ENCODE assay signal across 8 cellular contexts in the genomic region with DNA sequence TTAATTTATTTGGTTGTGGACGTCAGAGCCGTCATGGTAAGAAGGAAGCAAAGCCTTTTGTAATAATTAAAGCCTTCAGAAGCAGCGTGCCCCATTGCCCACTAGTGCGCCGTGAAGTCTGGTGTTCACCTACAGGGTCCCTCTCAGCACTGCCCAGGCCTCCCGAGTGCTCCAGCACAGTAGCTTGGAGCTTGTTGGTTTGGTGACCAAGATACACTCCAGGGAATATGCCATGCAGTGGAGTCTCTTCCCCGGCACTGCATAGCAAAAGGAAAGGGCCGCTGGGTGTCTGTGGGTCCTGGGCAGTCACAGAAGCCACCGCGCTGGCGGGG. TPM values are rescaled to one million over a fixed set of nuclear protein-coding genes. Genes with fewer than 3 reads are reported as not detected.
DNase-seq lines count a peak whose midpoint lies in the region; ATAC-seq and TF ChIP-seq lines count a peak whose summit lies in the region.

No MANE protein-coding gene starts in this region.

- H2AK5ac ChIP-seq in H9 (ENCODE audit: insufficient read length, low read length) = no peak overlapping the region

- H3K27me3 Mint-ChIP-seq in H9 (ENCODE audit: low read depth) = peaks cover 49% of the 10 kb centered on the region

- H4K20me1 ChIP-seq in H9 (ENCODE audit: control insufficient read depth, insufficient read depth, insufficient read length) (no peaks in the 10 kb centered on the region), SK-N-SH (ENCODE audit: insufficient read depth) (no peaks in the 10 kb centered on the region)

- H3K4ac ChIP-seq in H9 (ENCODE audit: low read depth, low read length) = no peak overlapping the region

- H3K9ac ChIP-seq in ES-I3 (ENCODE audit: low read depth, low read length) (peak overlapping the region; percentile 62), H9 (ENCODE audit: extremely low read depth, insufficient read length, low read length) (no peak overlapping the region), SK-N-SH (no peak overlapping the region)

- H3K36me3 Mint-ChIP-seq in H9 (ENCODE audit: insufficient read depth in 1 of 3, low read depth in 3 of 3) = no peaks in the 10 kb centered on the region; a peak in 1 of 7 replicates

- H3K27me3 ChIP-seq in H9 (ENCODE audit: insufficient read depth, low read length) (no peaks in the 10 kb centered on the region; the same call in 1 of the 2 replicates), layer of hippocampus (ENCODE audit: control insufficient read depth, insufficient read depth, low read length) (peaks cover 11% of the 10 kb centered on the region), aorta (ENCODE audit: control insufficient read depth in 1 of 2, insufficient read depth in 2 of 2, low read length in 1 of 2) (peaks cover 0 to 2% of the 10 kb centered on the region in 2 donors), SK-N-SH (ENCODE audit: insufficient read depth) (no peaks in the 10 kb centered on the region)

- no peaks in the 10 kb centered on the region for H3K9me3 Mint-ChIP-seq in H9

- no peak overlapping the region for H2BK5ac ChIP-seq in H9 (ENCODE audit: insufficient read length, low read length)

- no peak for TF ChIP-seq EP300 in SK-N-SH (IDR thresholded peaks at IDR 0.05; ENCODE audit: borderline replicate concordance in 1 of 2, low read depth in 1 of 2, low read length in 1 of 2)

- H3K4me3 ChIP-seq in aorta (ENCODE audit: low read length in 2 of 2) (no peak overlapping the region), SK-N-SH (ENCODE audit: low read depth in 2 of 2, low read length in 1 of 2) (peak overlapping the region in 1 of 2 experiments; percentile 46; a peak in 1 of 4 replicates)

- H2AFZ ChIP-seq in H9 (ENCODE audit: low read length) = no peak overlapping the region
- H2AFZ ChIP-seq in SK-N-SH (ENCODE audit: low read depth) = no peak overlapping the region

- no peaks in the 10 kb centered on the region for H3K79me2 ChIP-seq in H9 (ENCODE audit: insufficient read depth, low read length)
- H3K79me2 ChIP-seq in SK-N-SH (ENCODE audit: insufficient read depth) = no peaks in the 10 kb centered on the region

- no peaks in the 10 kb centered on the region for H3K9me2 ChIP-seq in SK-N-SH

- no peak overlapping the region for H3K56ac ChIP-seq in H9 (ENCODE audit: insufficient read length, low read depth, low read length)

- H3K27ac ChIP-seq in H9 (ENCODE audit: insufficient read length, low read depth, low read length) (no peak overlapping the region), layer of hippocampus (ENCODE audit: low read depth, low read length) (peak overlapping the region; percentile 57), aorta (ENCODE audit: low read depth in 1 of 2, low read length in 2 of 2) (no peak overlapping the region), SK-N-SH (ENCODE audit: low read depth in 2 of 2, low read length in 1 of 2) (no peak overlapping the region)

- peaks cover 7% of the 10 kb centered on the region for H3K23me2 ChIP-seq in H9 (ENCODE audit: insufficient read length, low read depth, low read length, poor library complexity, severe bottlenecking)

- peak overlapping the region; percentile 72 to 83 for H3K4me3 Mint-ChIP-seq in H9

- H2BK120ac ChIP-seq in H9 (ENCODE audit: low read depth, low read length, poor library complexity, severe bottlenecking) = no peak overlapping the region

- intact Hi-C loops in aorta (cut with DNase I) = no loop called here

- no peak for ATAC-seq in HG02885 (IDR thresholded peaks at IDR 0.05; ENCODE audit: poor library complexity, unreplicated experiment)
- ATAC-seq in aorta (ENCODE audit: low FRiP score) = no peak

- TF ChIP-seq CTCF in H9 (conservative IDR thresholded peaks at IDR 0.05) (no peak), SK-N-SH (IDR thresholded peaks at IDR 0.05) (no peak)

- H4K91ac ChIP-seq in H9 (ENCODE audit: insufficient read length, low read depth, low read length) = no peak overlapping the region

- H3K23ac ChIP-seq in H9 (ENCODE audit: insufficient read length, low read depth, low read length) = no peak overlapping the region

- H3K4me1 ChIP-seq in ES-I3 (ENCODE audit: insufficient read depth, low read length) = no peaks in the 10 kb centered on the region
- H3K4me1 ChIP-seq in H9 (ENCODE audit: insufficient read depth, low read length) = no peaks in the 10 kb centered on the region
- H3K4me1 ChIP-seq in aorta (ENCODE audit: control insufficient read depth in 1 of 2, insufficient read depth in 2 of 2, low read length in 2 of 2) = no peaks in the 10 kb centered on the region
- H3K4me1 ChIP-seq in SK-N-SH (ENCODE audit: control insufficient read depth in 1 of 2, insufficient read depth in 2 of 2, low read depth in 1 of 2, low read length in 1 of 2) = peaks cover 0 to 10% of the 10 kb centered on the region in 2 experiments; a peak in 1 of 4 replicates

- peak overlapping the region; percentile 63 for H3K4me2 ChIP-seq in H9 (ENCODE audit: insufficient read depth, insufficient read length, low read length)
- no peak overlapping the region for H3K4me2 ChIP-seq in SK-N-SH

- H2BK20ac ChIP-seq in H9 (ENCODE audit: low read depth, low read length, poor library complexity, severe bottlenecking) = no peak overlapping the region

- no peaks in the 10 kb centered on the region for H3K79me1 ChIP-seq in H9 (ENCODE audit: insufficient read depth, low read depth, low read length, poor library complexity, severe bottlenecking)

- H3T11ph ChIP-seq in H9 (ENCODE audit: low read length) = no peak overlapping the region

- H3K9me3 ChIP-seq in ES-I3 (ENCODE audit: control insufficient read depth, insufficient read depth, low read length) = no peaks in the 10 kb centered on the region
- no peaks in the 10 kb centered on the region for H3K9me3 ChIP-seq in H9 (ENCODE audit: control insufficient read depth, low read depth, low read length)
- H3K9me3 ChIP-seq in aorta (ENCODE audit: control insufficient read depth, low read length) = peaks cover 1% of the 10 kb centered on the region
- H3K9me3 ChIP-seq in SK-N-SH = no peaks in the 10 kb centered on the region; the same call in 1 of the 2 replicates

- H2BK15ac ChIP-seq in H9 (ENCODE audit: low read depth, low read length) = no peak overlapping the region

- no peak overlapping the region for H3K27ac Mint-ChIP-seq in H9

- peak overlapping the region; percentile 11; the same call in 1 of the 2 replicates for H3K14ac ChIP-seq in H9 (ENCODE audit: insufficient read depth, low read length)

- H3K18ac ChIP-seq in H9 (ENCODE audit: insufficient read length, low read depth, low read length) = no peak overlapping the region

- no peak overlapping the region for H2BK12ac ChIP-seq in H9 (ENCODE audit: insufficient read length, low read depth, low read length)

- peaks cover 6 to 15% of the 10 kb centered on the region in 2 experiments for H3K4me1 Mint-ChIP-seq in H9

- DNase-seq in H9 (no peak), RPMI8226 (peak; percentile 53), NCI-H2196 (lab: John Stamatoyannopoulos, UW; ENCODE audit: unreplicated experiment) (no peak), aorta (no peak), SK-N-SH (no peak)

- H3F3A ChIP-seq in SK-N-SH (replicated peaks; ENCODE audit: insufficient read depth) = no peaks in the 10 kb centered on the region

- no peak overlapping the region for H4K8ac ChIP-seq in H9 (replicated peaks; ENCODE audit: insufficient read length, low read depth, low read length)

- TF ChIP-seq RAD21 in SK-N-SH (IDR thresholded peaks at IDR 0.05; ENCODE audit: low read length) = no peak

- H4K5ac ChIP-seq in H9 (ENCODE audit: insufficient read length, low read depth, low read length) = no peak overlapping the region

- WGBS in H9 (ENCODE audit: extremely low coverage, insufficient read length, low lambda C conversion rate) = no CpG with 5 or more reads among the region's 11 CpGs
- 11 to 12% methylated on average over 11 of the region's 11 CpGs for WGBS in aorta, 2 donors
- 44% methylated on average over 7 of the region's 11 CpGs for WGBS in SK-N-SH (ENCODE audit: low lambda C conversion rate)

- CTCF ChIA-PET in SK-N-SH (lab: Yijun Ruan, JAX) = interaction anchor here (0.7 to 1.2 kb wide), 6 partner anchors 9 to 574 kb away, joined by 3 to 6 read pairs (median 3); no protein-coding TSS in a partner anchor

- POLR2A ChIA-PET in SK-N-SH (lab: Yijun Ruan, JAX) = no interaction called here

- H3K36me3 ChIP-seq in ES-I3 (ENCODE audit: insufficient read depth, low read length) (no peaks in the 10 kb centered on the region), aorta (ENCODE audit: control insufficient read depth in 1 of 2, insufficient read depth in 2 of 2, low read length in 1 of 2) (no peaks in the 10 kb centered on the region), SK-N-SH (replicated peaks in 1 of 2; ENCODE audit: control insufficient read depth in 1 of 2, insufficient read depth in 2 of 2, low read length in 1 of 2) (no peaks in the 10 kb centered on the region)

TF ChIP-seq in SK-N-SH, 30 proteins besides CTCF, POLR2A, EP300 and RAD21:
- TF ChIP-seq YY1 (IDR thresholded peaks at IDR 0.05; ENCODE audit: low read depth) (no peak), MAX (IDR thresholded peaks at IDR 0.05; ENCODE audit: low read depth) (no peak), ELF1 (IDR thresholded peaks at IDR 0.05) (no peak)

RNA-seq across cellular contexts. Expression of gene SYK, which starts 0.5 kb away (rescaled TPM):
- total RNA-seq in H9 (2021) (7.9 and 8.0 TPM in 2 replicates), aorta (10 to 100 TPM; 15.0 to 31.5 TPM)
- polyA plus RNA-seq in aorta (10 to 100 TPM in 1 of 2 donors, 1 to 10 TPM in 1; 2.1 to 11.5 TPM), SK-N-SH (2012; rRNA removed) (not detected in 2 replicates)
- polyA plus RNA-seq in SK-N-SH (2012; cell fraction: cytosol; rRNA removed) = not detected in 2 replicates
- polyA plus RNA-seq in SK-N-SH (2012; cell fraction: nucleus; rRNA removed) = not detected in 2 replicates
